ENCODE assay signal across 26 cellular contexts in the genomic region with DNA sequence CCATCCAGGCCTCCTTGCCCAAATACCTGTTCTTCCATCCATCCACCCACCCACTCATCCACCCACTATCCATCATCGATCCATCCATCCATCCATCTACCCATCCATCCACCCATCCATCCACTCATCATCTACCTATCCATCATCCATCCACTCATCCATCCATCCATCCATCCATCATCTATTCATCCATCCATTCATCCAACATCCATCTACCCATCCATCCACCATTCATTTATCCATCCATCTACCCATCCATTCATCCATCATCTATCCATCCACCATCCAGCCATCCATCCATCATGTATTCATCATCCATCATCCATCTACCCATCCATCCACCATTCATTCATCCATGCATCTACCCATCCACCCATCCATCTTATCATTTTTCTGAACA.
DNase-seq lines count a peak whose midpoint lies in the region; ATAC-seq, FAIRE-seq and TF ChIP-seq lines count a peak whose summit lies in the region.
"Had no signal": no experiment of that assay in that cellular context is flagged by ENCODE, and none has a peak within 500 bp of the region (broad histone marks: within the 10 kb centered on the region; RNA-seq: fewer than 3 reads in every experiment).

No MANE protein-coding gene starts in this region.

- FAIRE-seq in HTR-8/SVneo (lab: Jason Lieb, UNC): peak; percentile 33
- no peak for FAIRE-seq in K562 (lab: Jason Lieb, UNC)
- FAIRE-seq: A204.1, GM12878, GM12892, GM18507 had no signal

- 0% methylated on average over 1 of the region's 1 CpG for WGBS in K562 (ENCODE audit: insufficient coverage, low coverage, missing lambda C conversion rate)
- 100% methylated on average over 1 of the region's 1 CpG; no CpG with 5 or more reads in 1 of the 2 donors for WGBS in neuronal stem cell (ENCODE audit: extremely low coverage in 2 of 2, insufficient read length in 2 of 2, insufficient replicate concordance in 1 of 2), 2 donors

- no peak for TF ChIP-seq EP300 in K562 (IDR thresholded peaks at IDR 0.05; ENCODE audit: low read length)

- H3K4ac ChIP-seq in neuronal stem cell (ENCODE audit: low read length): no peak overlapping the region

- peaks cover 3% of the 10 kb centered on the region for H3K79me1 ChIP-seq in neuronal stem cell (ENCODE audit: low read depth, low read length)

- peaks cover 13% of the 10 kb centered on the region; the same call in 1 of the 2 replicates for H4K20me1 ChIP-seq in K562 (replicated peaks; ENCODE audit: control insufficient read depth, insufficient read depth, low read length)
- H4K20me1 ChIP-seq: BLaER1 had no signal

- H4K8ac ChIP-seq in neuronal stem cell (ENCODE audit: low read depth, low read length): no peak overlapping the region

- TF ChIP-seq RAD21 in K562 (CRISPR knock-in tag; conservative IDR thresholded peaks at IDR 0.05 in 1 of 2, IDR thresholded peaks at IDR 0.05 in 1 of 2): no peak

- no peak overlapping the region for H2AK5ac ChIP-seq in neuronal stem cell (ENCODE audit: low read depth, low read length)

- H3K4me3 ChIP-seq in HEK293 (ENCODE audit: low read depth, low read length) (no peak overlapping the region), K562 (no peak overlapping the region), neuronal stem cell (ENCODE audit: low read length in 2 of 2) (no peak overlapping the region)
- H3K4me3 ChIP-seq: BLaER1, GM12878 had no signal

- CTCF ChIA-PET in HEK293 (lab: Yijun Ruan, JAX) (no interaction called here), K562 (lab: Yijun Ruan, JAX; ENCODE audit: low intra/inter-chr PET ratio) (no interaction called here)

- no peak for ATAC-seq in K562
- ATAC-seq: GM12878 had no signal

- POLR2A ChIA-PET in HEK293 (lab: Yijun Ruan, JAX): no interaction called here
- POLR2A ChIA-PET in K562 (lab: Yijun Ruan, JAX): no interaction called here

- H2AFZ ChIP-seq in K562 (ENCODE audit: low read depth, low read length) (no peak overlapping the region), neuronal stem cell (ENCODE audit: low read length) (no peak overlapping the region)

- no peak overlapping the region for H3K9ac ChIP-seq in K562 (ENCODE audit: insufficient read depth in 1 of 2, low read depth in 2 of 2, low read length in 2 of 2)
- H3K9ac ChIP-seq in neuronal stem cell (ENCODE audit: low read depth, low read length, poor library complexity): no peak overlapping the region
- H3K9ac ChIP-seq: BLaER1 had no signal

- intact Hi-C loops in K562 (cut with micrococcal nuclease): no loop called here

- no peak for TF ChIP-seq POLR2A in K562 (conservative IDR thresholded peaks at IDR 0.05)

- BruUV-seq in K562 (replicated peaks; lab: Mats Ljungman, UMichigan): no TSS peak

- H3K18ac ChIP-seq in neuronal stem cell (ENCODE audit: low read length): no peak overlapping the region

- H3K4me1 ChIP-seq in HEK293 (ENCODE audit: control insufficient read depth, insufficient read depth, low read length) (no peaks in the 10 kb centered on the region), K562 (replicated peaks in 1 of 2; ENCODE audit: control insufficient read depth in 2 of 2, insufficient read depth in 2 of 2, low read length in 2 of 2) (no peaks in the 10 kb centered on the region; a peak in 1 of 5 replicates), neuronal stem cell (ENCODE audit: control insufficient read depth in 2 of 2, insufficient read depth in 1 of 2, low read depth in 1 of 2, low read length in 2 of 2) (no peaks in the 10 kb centered on the region)
- H3K4me1 ChIP-seq: BE2C had no signal

- DNase-seq in HTR-8/SVneo (ENCODE audit: insufficient read length, low spot score) (no peak), K562 (ENCODE audit: extremely low read depth in 1 of 4, low spot score in 3 of 4) (no peak), SW480 (ENCODE audit: low spot score) (no peak), SK-N-DZ (ENCODE audit: low spot score) (no peak), neuronal stem cell (ENCODE audit: low spot score) (no peak)
- DNase-seq: 8988T; ACHN; BE2C; C1 segment of cervical spinal cord; CD4-positive, alpha-beta memory T cell; CD4-positive, CD25-positive, alpha-beta regulatory T cell; CD8-positive, alpha-beta memory T cell; COR-L47; DMS 273 treated with DMSO at 0.1 percent for 48 hours; DMS153; DMS53; DMS79; DND-41; EL; GDM1 had no signal

- no peaks in the 10 kb centered on the region for H3K9me3 ChIP-seq in HEK293 (ENCODE audit: control insufficient read depth, insufficient read depth, low read depth, low read length)
- no peaks in the 10 kb centered on the region for H3K9me3 ChIP-seq in K562 (replicated peaks; ENCODE audit: control insufficient read depth, insufficient read depth, low read depth, low read length)
- H3K9me3 ChIP-seq in neuronal stem cell (replicated peaks in 1 of 2; ENCODE audit: control insufficient read depth in 2 of 2, insufficient read depth in 1 of 2, low read depth in 1 of 2, low read length in 2 of 2): no peaks in the 10 kb centered on the region
- H3K9me3 ChIP-seq: BE2C, BLaER1 had no signal

- no peak overlapping the region for H2BK5ac ChIP-seq in neuronal stem cell (ENCODE audit: low read length)

- no peak overlapping the region for H3K4me2 ChIP-seq in K562 (ENCODE audit: insufficient read depth, low read length)
- no peak overlapping the region for H3K4me2 ChIP-seq in neuronal stem cell (ENCODE audit: insufficient read depth, low read length, poor library complexity, severe bottlenecking)
- H3K4me2 ChIP-seq: BLaER1 had no signal

- H3K27me3 ChIP-seq in K562 (ENCODE audit: control insufficient read depth in 2 of 2, insufficient read depth in 2 of 2, low read length in 2 of 2): peaks cover 8 to 48% of the 10 kb centered on the region in 2 experiments; a peak in 3 of 5 replicates
- H3K27me3 ChIP-seq in neuronal stem cell (ENCODE audit: control insufficient read depth in 3 of 3, insufficient read depth in 3 of 3, low read depth in 1 of 3, low read length in 3 of 3): no peaks in the 10 kb centered on the region
- H3K27me3 ChIP-seq: BE2C, BLaER1 had no signal

- H3K9me1 ChIP-seq in K562 (ENCODE audit: control insufficient read depth, insufficient read depth, low read length): no peaks in the 10 kb centered on the region

- H3K79me2 ChIP-seq in K562 (ENCODE audit: control insufficient read depth, insufficient read depth, low read length): no peaks in the 10 kb centered on the region

- no peak overlapping the region for H3K14ac ChIP-seq in neuronal stem cell (ENCODE audit: low read length)

- H2BK12ac ChIP-seq in neuronal stem cell (ENCODE audit: low read length): no peak overlapping the region

- H3K23ac ChIP-seq in neuronal stem cell (ENCODE audit: low read depth, low read length, poor library complexity): no peak overlapping the region

- H3K27ac ChIP-seq in HEK293 (ENCODE audit: extremely low read depth, low read depth, low read length): no peak overlapping the region
- H3K27ac ChIP-seq in K562 (ENCODE audit: extremely low read depth, low read depth, low read length): no peak overlapping the region
- H3K27ac ChIP-seq in neuronal stem cell (replicated peaks; ENCODE audit: low read length): no peak overlapping the region
- H3K27ac ChIP-seq: BLaER1 had no signal

- TF ChIP-seq CTCF in HEK293 (tag by site-specific recombination; IDR thresholded peaks at IDR 0.05): no peak
- TF ChIP-seq CTCF in K562 (IDR thresholded peaks at IDR 0.05 in 2 of 3, conservative IDR thresholded peaks at IDR 0.05 in 1 of 3; ENCODE audit: insufficient read depth in 2 of 3, low read depth in 1 of 3, low read length in 3 of 3): no peak

- H2BK15ac ChIP-seq in neuronal stem cell (ENCODE audit: low read length): no peak overlapping the region

- no peak overlapping the region for H4K91ac ChIP-seq in neuronal stem cell (ENCODE audit: low read depth, low read length, poor library complexity)

- in situ Hi-C loops in K562 (cut with MboI): loop anchor here (25.0 kb wide), 1 partner anchor 251 kb away; no protein-coding TSS in a partner anchor

- no peak overlapping the region for H2BK120ac ChIP-seq in neuronal stem cell (ENCODE audit: low read depth, low read length)

- H3K36me3 ChIP-seq in HEK293 (ENCODE audit: control insufficient read depth in 2 of 2, insufficient read depth in 1 of 2, low read length in 2 of 2) (no peaks in the 10 kb centered on the region), K562 (ENCODE audit: control insufficient read depth, insufficient read depth, low read length) (no peaks in the 10 kb centered on the region), neuronal stem cell (replicated peaks in 1 of 2; ENCODE audit: control insufficient read depth in 2 of 2, insufficient read depth in 2 of 2, low read length in 2 of 2) (no peaks in the 10 kb centered on the region)
- H3K36me3 ChIP-seq: BE2C, BLaER1 had no signal

TF ChIP-seq in HEK293, 187 proteins besides CTCF, POLR2A, EP300 and RAD21:
- peak; percentile 99 for TF ChIP-seq ZBTB17 (tag by site-specific recombination; IDR thresholded peaks at IDR 0.05)
- TF ChIP-seq ZNF366 (tag by site-specific recombination; conservative IDR thresholded peaks at IDR 0.05): peak; percentile 93
- TF ChIP-seq ZNF792 (tag by site-specific recombination; IDR thresholded peaks at IDR 0.05): no peak
TF ChIP-seq in HEK293: peak in this region for 2.

TF ChIP-seq in K562, 482 proteins besides CTCF, POLR2A, EP300 and RAD21:
- TF ChIP-seq HDAC1 (IDR thresholded peaks at IDR 0.05) (0 out of 4 replicates have a peak, but pooled peaks of 1 of the 2 experiments have one; percentile 17), SMARCB1 (IDR thresholded peaks at IDR 0.05; ENCODE audit: insufficient read length, low read depth) (no peak), NFYB (IDR thresholded peaks at IDR 0.05; ENCODE audit: extremely low read depth, insufficient read length) (no peak), CEBPG (CRISPR knock-in tag; IDR thresholded peaks at IDR 0.05) (no peak), CEBPG (tag; conservative IDR thresholded peaks at IDR 0.05 in 1 of 2, IDR thresholded peaks at IDR 0.05 in 1 of 2) (no peak), EHMT2 (IDR thresholded peaks at IDR 0.05) (0 out of 2 replicates have a peak, but pooled peaks have one; percentile 56), ELF4 (CRISPR knock-in tag; IDR thresholded peaks at IDR 0.05) (0 out of 2 replicates have a peak, but pooled peaks have one; percentile 64), DPF2 (IDR thresholded peaks at IDR 0.05) (no peak)
TF ChIP-seq in K562: peak in this region for 3.
